In genomic region chr2:10905872-10906143, GRCh38 we compare ENCODE assay signal across 23 cellular contexts. TPM values are rescaled to one million over a fixed set of nuclear protein-coding genes. Genes with fewer than 3 reads are reported as not detected.
A peak's percentile ranks its signal among the peaks of the same experiment; 100 is the strongest.
DNase-seq lines count a peak whose midpoint lies in the region; ATAC-seq and TF ChIP-seq lines count a peak whose summit lies in the region.
"Had no signal": no experiment of that assay in that cellular context is flagged by ENCODE, and none has a peak within 500 bp of the region (broad histone marks: within the 10 kb centered on the region; RNA-seq: fewer than 3 reads in every experiment).

No MANE protein-coding gene starts in this region.

- ATAC-seq in left ventricle myocardium superior: peak; percentile 35
- ATAC-seq in heart left ventricle: no peak
- ATAC-seq in upper lobe of left lung (ENCODE audit: low FRiP score in 2 of 2): peak; percentile 27 to 45
- ATAC-seq in GM19463 (IDR thresholded peaks at IDR 0.05; ENCODE audit: unreplicated experiment): no peak
- ATAC-seq: GM12878, HCT116, HepG2 had no signal

- peaks cover 0 to 5% (median 0%) of the 10 kb centered on the region in 9 donors for H3K27me3 ChIP-seq in heart left ventricle
- H3K27me3 ChIP-seq in upper lobe of left lung: no peaks in the 10 kb centered on the region

- TF ChIP-seq POLR2A in heart left ventricle (IDR thresholded peaks at IDR 0.05) (no peak), upper lobe of left lung (IDR thresholded peaks at IDR 0.05) (no peak)

- no peak overlapping the region for H3K4me3 ChIP-seq in heart left ventricle
- H3K4me3 ChIP-seq in upper lobe of left lung: no peak overlapping the region
- H3K4me3 ChIP-seq: GM12878, GM23248 had no signal

- H3K4me1 ChIP-seq in heart left ventricle: no peaks in the 10 kb centered on the region
- no peaks in the 10 kb centered on the region for H3K4me1 ChIP-seq in upper lobe of left lung

- H3K27ac ChIP-seq in heart left ventricle: no peak overlapping the region
- H3K27ac ChIP-seq in RWPE1: peak overlapping the region; percentile 43; the same call in 1 of the 2 replicates
- no peak overlapping the region for H3K27ac ChIP-seq in upper lobe of left lung
- H3K27ac ChIP-seq: GM23248 had no signal

- H3K9me3 ChIP-seq in heart left ventricle (peaks cover 0 to 4% (median 0%) of the 10 kb centered on the region in 12 donors), upper lobe of left lung (no peaks in the 10 kb centered on the region)

- WGBS in heart left ventricle, 4 donors: 85 to 93% (median 88%) methylated on average over 7 of the region's 7 CpGs
- WGBS in upper lobe of left lung, 2 donors: 88 to 89% methylated on average over 7 of the region's 7 CpGs

- CTCF ChIA-PET in RWPE1 (lab: Yijun Ruan, JAX): no interaction called here

- no peak for DNase-seq in left ventricle myocardium superior
- DNase-seq in heart left ventricle: no peak
- no peak for DNase-seq in RWPE1 (ENCODE audit: low spot score)
- DNase-seq in myocyte (ENCODE audit: low read depth): peak; percentile 55
- DNase-seq in upper lobe of left lung: no peak
- no peak for DNase-seq in AG20443 (ENCODE audit: low spot score)
- no peak for DNase-seq in cerebellum (ENCODE audit: low spot score)
- DNase-seq: CD4-positive, CD25-positive, alpha-beta regulatory T cell; CD8-positive, alpha-beta memory T cell; COR-L47; DMS 273 treated with DMSO at 0.1 percent for 48 hours; DMS53; DND-41; EL; GM23248; HFFc6; KG1 had no signal

- POLR2A ChIA-PET in RWPE1 (lab: Yijun Ruan, JAX; ENCODE audit: low non-redundant PET): no interaction called here

- TF ChIP-seq EP300 in upper lobe of left lung (IDR thresholded peaks at IDR 0.05): no peak

- H3K36me3 ChIP-seq in heart left ventricle (no peaks in the 10 kb centered on the region), upper lobe of left lung (no peaks in the 10 kb centered on the region)

- intact Hi-C loops in left ventricle myocardium superior (cut with micrococcal nuclease) (no loop called here), heart left ventricle (cut with DNase I) (loop anchor here in 1 of 10 donors (5.0 kb wide), 1 partner anchor 69 kb away; no protein-coding TSS in a partner anchor)

- no peak for TF ChIP-seq CTCF in heart left ventricle (IDR thresholded peaks at IDR 0.05)
- no peak for TF ChIP-seq CTCF in RWPE1 (conservative IDR thresholded peaks at IDR 0.05; ENCODE audit: low read depth)
- no peak for TF ChIP-seq CTCF in upper lobe of left lung (IDR thresholded peaks at IDR 0.05)

RNA-seq across cellular contexts. Expression of gene KCNF1, which starts 5.9 kb away (rescaled TPM):
- total RNA-seq in left ventricle myocardium superior: 0.17 TPM
- under 1 TPM in 4 of 9 donors, not detected in 5; 0.20 to 0.36 (median 0.28) TPM for total RNA-seq in heart left ventricle
- polyA plus RNA-seq in heart left ventricle: under 1 TPM; 0.22 to 0.23 TPM
- total RNA-seq in myocyte: 0.16 and 0.73 TPM in 2 replicates
- 0.03 TPM for polyA plus RNA-seq in myocyte (2012)
- total RNA-seq in upper lobe of left lung: 1 to 10 TPM in 1 of 6 donors, under 1 TPM in 1, not detected in 4; 0.15 to 1.1 TPM
- 5.6 TPM for total RNA-seq in cerebellum
- total RNA-seq: CD4-positive, CD25-positive, alpha-beta regulatory T cell; CD8-positive, alpha-beta memory T cell; GM12878 had no signal
- polyA plus RNA-seq: BJ; CD4-positive, CD25-positive, alpha-beta regulatory T cell; CD8-positive, alpha-beta memory T cell; GM12878; IgD-negative memory B cell had no signal

Comparison
In these comparisons a context has a peak if more than half of its experiments do, and no peak if none do; other contexts are left out.
1. ATAC-seq: peak in left ventricle myocardium superior (single experiment) and upper lobe of left lung (2 of 2); none in heart left ventricle (0 of 4) and GM19463 (single experiment).